Comparison of ENCODE assay signal across 11 cellular contexts in the genomic region with DNA sequence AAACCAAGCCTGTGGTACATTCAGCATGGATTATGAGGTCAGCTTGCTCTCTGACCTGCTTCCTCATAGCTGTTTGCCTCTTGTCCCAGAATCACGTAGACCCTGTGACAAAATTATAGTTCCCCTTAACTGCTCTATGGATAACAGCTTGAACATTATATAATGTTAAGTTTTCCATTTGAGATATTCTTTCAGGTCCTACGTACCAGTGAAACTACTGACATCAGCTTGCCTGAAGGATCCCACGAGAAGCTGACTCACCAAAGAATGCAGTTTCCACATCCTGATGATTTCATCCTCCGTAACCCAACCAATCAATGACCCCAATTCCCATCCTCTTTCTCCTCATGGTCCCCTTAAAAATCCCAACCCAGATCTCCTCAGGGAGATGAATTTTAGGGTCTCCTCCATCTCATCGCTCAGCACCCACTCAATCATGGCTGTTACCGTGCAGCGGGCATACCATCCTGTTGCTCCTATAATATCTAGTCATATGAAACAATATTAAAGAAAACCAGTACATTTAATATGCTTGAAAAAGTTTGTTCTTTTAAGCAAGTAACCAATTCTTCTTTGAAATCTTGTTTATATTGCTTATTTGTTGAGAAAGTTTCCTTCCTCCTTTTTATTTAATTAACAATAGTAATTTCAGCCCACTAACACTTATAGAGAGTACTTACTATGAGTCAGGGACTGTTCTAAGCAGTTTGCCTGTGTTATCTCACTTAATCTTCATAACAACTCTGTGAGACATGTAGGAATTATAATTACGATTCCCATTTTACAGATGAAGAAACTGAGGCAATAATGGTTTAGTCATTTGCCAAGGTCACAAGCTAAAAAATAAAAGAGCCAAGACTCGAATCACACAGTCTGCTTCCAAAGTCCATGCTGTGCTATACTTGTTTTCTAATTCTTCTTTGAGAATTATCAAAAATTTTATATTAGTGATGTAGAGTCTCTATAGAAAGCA. TPM values are rescaled to one million over a fixed set of nuclear protein-coding genes. Genes with fewer than 3 reads are reported as not detected.
DNase-seq lines count a peak whose midpoint lies in the region; ATAC-seq, FAIRE-seq and TF ChIP-seq lines count a peak whose summit lies in the region.
"Had no signal": no experiment of that assay in that cellular context is flagged by ENCODE, and none has a peak within 500 bp of the region (broad histone marks: within the 10 kb centered on the region; RNA-seq: fewer than 3 reads in every experiment).

No MANE protein-coding gene starts in this region.

- intact Hi-C loops in activated naive CD4-positive, alpha-beta T cell treated with anti-CD3 and anti-CD28 coated beads for 36 hours (cut with micrococcal nuclease) = no loop called here
- intact Hi-C loops in adrenal gland (cut with DNase I) = loop anchor here in 1 of 2 donors (5.0 kb wide), 1 partner anchor 224 kb away; no protein-coding TSS in a partner anchor
- intact Hi-C loops in gastrocnemius medialis (cut with DNase I; ENCODE audit: low total_unique reads) = loop anchor here (5.0 to 10.0 kb wide), 3 partner anchors 234 to 404 kb away; a partner anchor contains a TSS

- no peaks in the 10 kb centered on the region for H3K9me3 Mint-ChIP-seq in activated naive CD4-positive, alpha-beta T cell treated with anti-CD3 and anti-CD28 coated beads for 36 hours

- peaks cover 16% of the 10 kb centered on the region for H3K4me1 Mint-ChIP-seq in activated naive CD4-positive, alpha-beta T cell treated with anti-CD3 and anti-CD28 coated beads for 36 hours (ENCODE audit: low read depth)

- H3K4me1 ChIP-seq in adrenal gland (replicated peaks in 1 of 2) = peaks cover 0 to 7% of the 10 kb centered on the region in 2 donors
- peaks cover 47% of the 10 kb centered on the region for H3K4me1 ChIP-seq in keratinocyte (ENCODE audit: control insufficient read depth, extremely low read depth, insufficient read depth, low read length)
- H3K4me1 ChIP-seq in gastrocnemius medialis = no peaks in the 10 kb centered on the region

- TF ChIP-seq POLR2A in adrenal gland (IDR thresholded peaks at IDR 0.05) = no peak
- no peak for TF ChIP-seq POLR2A in gastrocnemius medialis (IDR thresholded peaks at IDR 0.05)

- in situ Hi-C loops in gastrocnemius medialis (cut with MboI; ENCODE audit: low sequenced_read_pairs in 4 of 4) = loop anchor here (10.0 to 25.0 kb wide), 3 partner anchors 224 to 399 kb away; a partner anchor contains a TSS

- H3K27ac ChIP-seq in adrenal gland (peak overlapping the region in 1 of 5 donors; percentile 25), keratinocyte (ENCODE audit: control insufficient read depth, insufficient read depth, low read length) (peak overlapping the region; percentile 93), gastrocnemius medialis (no peak overlapping the region)

- H3K36me3 ChIP-seq in adrenal gland (replicated peaks in 1 of 2) = no peaks in the 10 kb centered on the region
- H3K36me3 ChIP-seq in keratinocyte (ENCODE audit: control insufficient read depth in 2 of 2, extremely low read depth in 1 of 2, insufficient read depth in 2 of 2, low read length in 2 of 2) = no peaks in the 10 kb centered on the region
- H3K36me3 ChIP-seq in gastrocnemius medialis = no peaks in the 10 kb centered on the region

- FAIRE-seq in keratinocyte (lab: Jason Lieb, UNC) = peak; percentile 71

- peak overlapping the region; percentile 67 for H3K4me2 ChIP-seq in keratinocyte (ENCODE audit: control insufficient read depth, extremely low read depth, insufficient read depth, low read depth, low read length)

- no peaks in the 10 kb centered on the region for H3K79me2 ChIP-seq in keratinocyte (ENCODE audit: control insufficient read depth, insufficient read depth, low read length)

- dilution Hi-C loops in keratinocyte (cut with MboI; ENCODE audit: extremely low pct_ligation_motif_present, low sequenced_read_pairs) = loop anchor here (25.0 kb wide), 1 partner anchor 224 kb away; a partner anchor contains a TSS

- H3K36me3 Mint-ChIP-seq in activated naive CD4-positive, alpha-beta T cell treated with anti-CD3 and anti-CD28 coated beads for 36 hours (ENCODE audit: low read depth) = no peaks in the 10 kb centered on the region
- H3K36me3 Mint-ChIP-seq: activated CD8-positive, alpha-beta memory T cell treated with anti-CD3 and anti-CD28 coated beads, Interleukin-2, amount 10 ng/mL, durations not matched to agents 7 days and 5 days had no signal

- ATAC-seq in gastrocnemius medialis (no peak), HG02759 (IDR thresholded peaks at IDR 0.05; ENCODE audit: unreplicated experiment) (no peak), HG03432 (IDR thresholded peaks at IDR 0.05; ENCODE audit: unreplicated experiment) (no peak)
- ATAC-seq: activated CD8-positive, alpha-beta memory T cell treated with anti-CD3 and anti-CD28 coated beads, Interleukin-2, amount 10 ng/mL, durations not matched to agents 7 days and 5 days had no signal

- H3K9me1 ChIP-seq in keratinocyte (ENCODE audit: control insufficient read depth, extremely low read depth, insufficient read depth, low read length) = no peaks in the 10 kb centered on the region

- H3K9me3 ChIP-seq in adrenal gland (replicated peaks in 1 of 3) = no peaks in the 10 kb centered on the region
- H3K9me3 ChIP-seq in keratinocyte (ENCODE audit: control insufficient read depth, low read depth, low read length) = no peaks in the 10 kb centered on the region
- H3K9me3 ChIP-seq in gastrocnemius medialis = no peaks in the 10 kb centered on the region

- H3K27me3 ChIP-seq in adrenal gland = no peaks in the 10 kb centered on the region
- H3K27me3 ChIP-seq in keratinocyte (ENCODE audit: control insufficient read depth, extremely low read depth, insufficient read depth, low read length) = no peaks in the 10 kb centered on the region
- no peaks in the 10 kb centered on the region for H3K27me3 ChIP-seq in gastrocnemius medialis

- no peak for DNase-seq in activated naive CD4-positive, alpha-beta T cell treated with anti-CD3 and anti-CD28 coated beads for 36 hours
- DNase-seq in activated naive CD4-positive, alpha-beta T cell treated with anti-CD3 and anti-CD28 coated beads, Interleukin-2, amount 50 U/mL, for 16 hours = no peak
- DNase-seq in adrenal gland (peak in 5 of 7 donors; percentile 32 to 55 (median 41)), keratinocyte (ENCODE audit: low read depth, low spot score) (no peak), gastrocnemius medialis (no peak), SHP77 (lab: John Stamatoyannopoulos, UW) (no peak)
- DNase-seq: activated CD8-positive, alpha-beta memory T cell treated with anti-CD3 and anti-CD28 coated beads, Interleukin-2, amount 10 ng/mL, durations not matched to agents 7 days and 5 days; RPMI8226 had no signal

- CTCF ChIA-PET in activated naive CD4-positive, alpha-beta T cell treated with anti-CD3 and anti-CD28 coated beads for 36 hours (lab: Charles Lee) = interaction anchor here (0.6 to 3.8 kb wide), 11 partner anchors 14 to 234 kb away, joined by 3 to 19 read pairs (median 5); a partner anchor contains a TSS

- no peaks in the 10 kb centered on the region for H4K20me1 ChIP-seq in keratinocyte (ENCODE audit: control insufficient read depth, extremely low read depth, insufficient read depth, low read length)

- H3K4me3 Mint-ChIP-seq in activated naive CD4-positive, alpha-beta T cell treated with anti-CD3 and anti-CD28 coated beads for 36 hours = no peak overlapping the region
- H3K4me3 Mint-ChIP-seq: activated CD8-positive, alpha-beta memory T cell treated with anti-CD3 and anti-CD28 coated beads, Interleukin-2, amount 10 ng/mL, durations not matched to agents 7 days and 5 days had no signal

- peak overlapping the region; percentile 54 for H3K9ac ChIP-seq in keratinocyte (ENCODE audit: control insufficient read depth, extremely low read depth, insufficient read depth, low read length)

- TF ChIP-seq CTCF in adrenal gland (IDR thresholded peaks at IDR 0.05) = no peak
- no peak for TF ChIP-seq CTCF in keratinocyte (optimal IDR thresholded peaks at IDR 0.05 in 1 of 3, IDR thresholded peaks at IDR 0.05 in 1 of 3, conservative IDR thresholded peaks at IDR 0.05 in 1 of 3; ENCODE audit: extremely low read depth in 1 of 3, insufficient read depth in 2 of 3, low read length in 3 of 3)
- TF ChIP-seq CTCF in gastrocnemius medialis (IDR thresholded peaks at IDR 0.05 in 4 of 5, conservative IDR thresholded peaks at IDR 0.05 in 1 of 5) = no peak

- peak overlapping the region; percentile 64 for H2AFZ ChIP-seq in keratinocyte (ENCODE audit: control insufficient read depth, low read length)

- 64 to 78% (median 68%) methylated on average over 9 of the region's 9 CpGs for WGBS in adrenal gland, 4 donors

- no peaks in the 10 kb centered on the region for H3K27me3 Mint-ChIP-seq in activated naive CD4-positive, alpha-beta T cell treated with anti-CD3 and anti-CD28 coated beads for 36 hours (ENCODE audit: low read depth)
- H3K27me3 Mint-ChIP-seq: activated CD8-positive, alpha-beta memory T cell treated with anti-CD3 and anti-CD28 coated beads, Interleukin-2, amount 10 ng/mL, durations not matched to agents 7 days and 5 days had no signal

- H3K4me3 ChIP-seq in adrenal gland (no peak overlapping the region), keratinocyte (ENCODE audit: control insufficient read depth in 2 of 3, extremely low read depth in 1 of 3, insufficient read depth in 2 of 3, low read depth in 1 of 3, low read length in 3 of 3) (no peak overlapping the region), gastrocnemius medialis (no peak overlapping the region)

- peak overlapping the region; percentile 47 for H3K27ac Mint-ChIP-seq in activated naive CD4-positive, alpha-beta T cell treated with anti-CD3 and anti-CD28 coated beads for 36 hours
- H3K27ac Mint-ChIP-seq: activated CD8-positive, alpha-beta memory T cell treated with anti-CD3 and anti-CD28 coated beads, Interleukin-2, amount 10 ng/mL, durations not matched to agents 7 days and 5 days had no signal

RNA-seq across cellular contexts. Expression of a gene that starts 27.4 kb away (rescaled TPM):
- 10 to 100 TPM; 19.9 to 21.1 TPM for total RNA-seq in activated naive CD4-positive, alpha-beta T cell treated with anti-CD3 and anti-CD28 coated beads for 36 hours
- total RNA-seq in adrenal gland = 1 to 10 TPM in 7 of 8 donors, under 1 TPM in 1; 0.30 to 7.3 (median 4.1) TPM
- 1 to 10 TPM; 1.0 to 3.0 (median 1.0) TPM for polyA plus RNA-seq in adrenal gland
- polyA plus RNA-seq in keratinocyte = 5.2 to 8.3 TPM (median 7.3 TPM) in 3 replicates
- polyA plus RNA-seq in keratinocyte (2011; ENCODE audit: low read depth) = 3.7 TPM
- 2.0 and 6.1 TPM in 2 replicates for polyA plus RNA-seq in keratinocyte (2011; cell fraction: cytosol; rRNA removed)
- 8.0 and 10.0 TPM in 2 replicates for polyA plus RNA-seq in keratinocyte (2011; cell fraction: nucleus; rRNA removed)
- polyA plus RNA-seq in keratinocyte (2012; ENCODE audit: low replicate concordance) = 3.6 and 6.4 TPM in 2 replicates
- polyA minus RNA-seq in keratinocyte = 13.1 to 28.4 TPM (median 22.4 TPM) in 3 replicates
- 9.0 TPM for polyA minus RNA-seq in keratinocyte (2011; cell fraction: cytosol; rRNA and poly(A)+ RNA removed)
- polyA minus RNA-seq in keratinocyte (2011; cell fraction: nucleus; rRNA and poly(A)+ RNA removed) = 10.2 and 19.5 TPM in 2 replicates
- total RNA-seq in gastrocnemius medialis = 1 to 10 TPM; 3.2 to 6.5 (median 4.8) TPM

RNA-seq across cellular contexts. Expression of a gene that starts 27.4 kb away (rescaled TPM):
- 1 to 10 TPM; 7.7 to 9.0 TPM for total RNA-seq in activated naive CD4-positive, alpha-beta T cell treated with anti-CD3 and anti-CD28 coated beads for 36 hours
- total RNA-seq in adrenal gland (10 to 100 TPM in 4 of 8 donors, 1 to 10 TPM in 4; 5.9 to 17.3 (median 11.5) TPM), gastrocnemius medialis (1 to 10 TPM; 4.6 to 9.6 (median 5.8) TPM)
- polyA plus RNA-seq in adrenal gland (1 to 10 TPM; 4.1 to 9.5 (median 6.8) TPM), keratinocyte (33.4 to 65.0 TPM (median 48.4 TPM) in 3 replicates)
- 15.3 TPM for polyA plus RNA-seq in keratinocyte (2011; ENCODE audit: low read depth)
- polyA plus RNA-seq in keratinocyte (2011; cell fraction: cytosol; rRNA removed) = 31.8 and 54.4 TPM in 2 replicates
- 23.5 and 27.7 TPM in 2 replicates for polyA plus RNA-seq in keratinocyte (2011; cell fraction: nucleus; rRNA removed)
- polyA plus RNA-seq in keratinocyte (2012; ENCODE audit: low replicate concordance) = 22.1 and 36.1 TPM in 2 replicates
- 26.1 to 46.6 TPM (median 33.7 TPM) in 3 replicates for polyA minus RNA-seq in keratinocyte
- 42.2 TPM for polyA minus RNA-seq in keratinocyte (2011; cell fraction: cytosol; rRNA and poly(A)+ RNA removed)
- polyA minus RNA-seq in keratinocyte (2011; cell fraction: nucleus; rRNA and poly(A)+ RNA removed) = 13.8 and 23.7 TPM in 2 replicates

RNA-seq across cellular contexts. Expression of a gene that starts 39.3 kb away (rescaled TPM):
- total RNA-seq in activated naive CD4-positive, alpha-beta T cell treated with anti-CD3 and anti-CD28 coated beads for 36 hours = not detected
- total RNA-seq in adrenal gland = under 1 TPM in 2 of 8 donors, not detected in 6; 0.11 to 0.13 TPM
- under 1 TPM in 1 of 3 donors, not detected in 2; 0.24 TPM for polyA plus RNA-seq in adrenal gland
- not detected in 3 replicates for polyA plus RNA-seq in keratinocyte
- polyA plus RNA-seq in keratinocyte (2011; ENCODE audit: low read depth) = not detected
- not detected in 2 replicates for polyA plus RNA-seq in keratinocyte (2011; cell fraction: cytosol; rRNA removed)
- polyA plus RNA-seq in keratinocyte (2011; cell fraction: nucleus; rRNA removed) = not detected in 2 replicates
- polyA plus RNA-seq in keratinocyte (2012; ENCODE audit: low replicate concordance) = not detected in 2 replicates
- not detected in 3 replicates for polyA minus RNA-seq in keratinocyte
- not detected for polyA minus RNA-seq in keratinocyte (2011; cell fraction: cytosol; rRNA and poly(A)+ RNA removed)
- polyA minus RNA-seq in keratinocyte (2011; cell fraction: nucleus; rRNA and poly(A)+ RNA removed) = not detected in 2 replicates
- under 1 TPM in 1 of 4 donors, not detected in 3; 0.22 TPM for total RNA-seq in gastrocnemius medialis
- polyA plus RNA-seq: BJ had no signal

Comparison
In these comparisons a context has a peak if more than half of its experiments do, and no peak if none do; other contexts are left out.
1. DNase-seq: peak in adrenal gland (5 of 7); none in activated naive CD4-positive, alpha-beta T cell treated with anti-CD3 and anti-CD28 coated beads for 36 hours (single experiment), activated naive CD4-positive, alpha-beta T cell treated with anti-CD3 and anti-CD28 coated beads, Interleukin-2, amount 50 U/mL, for 16 hours (single experiment), keratinocyte (single experiment), gastrocnemius medialis (0 of 2) and SHP77 (0 of 2).